Comparison of ENCODE assay signal across 8 cellular contexts in genomic region chr18:62324917-62325805, GRCh38. TPM values are rescaled to one million over a fixed set of nuclear protein-coding genes. Genes with fewer than 3 reads are reported as not detected.
DNase-seq lines count a peak whose midpoint lies in the region; TF ChIP-seq lines count a peak whose summit lies in the region.

TNFRSF11A (plus strand) TSS chr18:62325310; CDS start chr18:62325353, 43 bp downstream.

- peak; percentile 98 for DNase-seq in D341Med (ENCODE audit: low spot score)
- DNase-seq in GM20000 (ENCODE audit: low spot score), result peak; percentile 94
- DNase-seq in HT-29 (ENCODE audit: low spot score), result peak; percentile 48
- peak; percentile 35 to 67 (median 42) for DNase-seq in T-helper 1 cell
- peak; percentile 56 for DNase-seq in astrocyte of the hippocampus (ENCODE audit: low read depth, low spot score)
- peak; percentile 78 for DNase-seq in islet precursor cell
- peak; percentile 61 to 70 for DNase-seq in stimulated activated CD4-positive, alpha-beta T cell treated with anti-CD3 and anti-CD28 coated beads, Interleukin-2, amount 100 ng/mL, for 48 hours
- no peak for DNase-seq in NCI-H187 treated with DMSO at 0.1 percent for 48 hours (lab: John Stamatoyannopoulos, UW)

- peak; percentile 25 for TF ChIP-seq CTCF in GM20000 (IDR thresholded peaks at IDR 0.05; ENCODE audit: extremely low read depth, missing control alignments)

RNA-seq across cellular contexts. Expression of gene TNFRSF11A, which starts in this region (rescaled TPM):
- total RNA-seq in HT-29 (2014; rRNA removed; shearing (Covaris generic)), result 7.4 and 8.6 TPM in 2 replicates
